ENCODE assay signal across 11 cellular contexts in genomic region chr9:33202018-33202417, GRCh38. TPM values are rescaled to one million over a fixed set of nuclear protein-coding genes. Genes with fewer than 3 reads are reported as not detected.
A peak's percentile ranks its signal among the peaks of the same experiment; 100 is the strongest.
DNase-seq lines count a peak whose midpoint lies in the region; ATAC-seq and TF ChIP-seq lines count a peak whose summit lies in the region.
"Had no signal": no experiment of that assay in that cellular context is flagged by ENCODE, and none has a peak within 500 bp of the region (broad histone marks: within the 10 kb centered on the region; RNA-seq: fewer than 3 reads in every experiment).

No MANE protein-coding gene starts in this region.

- peaks cover 17% of the 10 kb centered on the region for H3K4me1 Mint-ChIP-seq in stimulated activated naive CD8-positive, alpha-beta T cell treated with anti-CD3 and anti-CD28 coated beads, Interleukin-15, amount 100 ng/mL, for 72 hours
- H3K4me1 Mint-ChIP-seq in IgD-negative memory B cell: peaks cover 9 to 15% (median 9%) of the 10 kb centered on the region in 3 donors

- H3K36me3 Mint-ChIP-seq in IgD-negative memory B cell: no peaks in the 10 kb centered on the region

- CTCF ChIA-PET in RWPE1 (lab: Yijun Ruan, JAX): no interaction called here

- TF ChIP-seq CTCF in RWPE1 (conservative IDR thresholded peaks at IDR 0.05; ENCODE audit: low read depth): no peak
- no peak for TF ChIP-seq CTCF in omental fat pad (IDR thresholded peaks at IDR 0.05)

- H3K27ac ChIP-seq in RWPE1: no peak overlapping the region

- POLR2A ChIA-PET in RWPE1 (lab: Yijun Ruan, JAX; ENCODE audit: low non-redundant PET): no interaction called here

- H3K27ac Mint-ChIP-seq in stimulated activated naive CD8-positive, alpha-beta T cell treated with anti-CD3 and anti-CD28 coated beads, Interleukin-15, amount 100 ng/mL, for 72 hours: peak overlapping the region in 1 of 2 donors; percentile 86
- peak overlapping the region in 2 of 3 donors; percentile 4 to 23 for H3K27ac Mint-ChIP-seq in IgD-negative memory B cell

- DNase-seq in stimulated activated naive CD8-positive, alpha-beta T cell treated with anti-CD3 and anti-CD28 coated beads, Interleukin-15, amount 100 ng/mL, for 72 hours: no peak
- no peak for DNase-seq in stimulated activated naive CD8-positive, alpha-beta T cell treated with anti-CD3 and anti-CD28 coated beads, Interleukin-15, Interleukin-2, amounts not matched to agents 100 U/mL and 50 U/mL, for 24 hours
- DNase-seq in RWPE1 (ENCODE audit: low spot score) (no peak), NCI-H1105 (lab: John Stamatoyannopoulos, UW) (no peak), omental fat pad (ENCODE audit: low spot score) (no peak), NCI-H526 treated with DMSO at 0.1 percent for 48 hours (lab: John Stamatoyannopoulos, UW) (no peak)
- DNase-seq: activated naive CD4-positive, alpha-beta T cell had no signal

- H3K9me3 Mint-ChIP-seq in stimulated activated naive CD8-positive, alpha-beta T cell treated with anti-CD3 and anti-CD28 coated beads, Interleukin-15, amount 100 ng/mL, for 72 hours: peaks cover 0 to 4% of the 10 kb centered on the region in 2 donors
- no peaks in the 10 kb centered on the region for H3K9me3 Mint-ChIP-seq in IgD-negative memory B cell

- peak overlapping the region; percentile 17 to 28 for H3K4me3 Mint-ChIP-seq in stimulated activated naive CD8-positive, alpha-beta T cell treated with anti-CD3 and anti-CD28 coated beads, Interleukin-15, amount 100 ng/mL, for 72 hours
- peak overlapping the region in 1 of 4 donors; percentile 71 for H3K4me3 Mint-ChIP-seq in IgD-negative memory B cell

- ATAC-seq in stimulated activated naive CD8-positive, alpha-beta T cell treated with anti-CD3 and anti-CD28 coated beads, Interleukin-15, amount 100 ng/mL, for 72 hours: peak; percentile 64
- ATAC-seq in stimulated activated naive CD8-positive, alpha-beta T cell treated with anti-CD3 and anti-CD28 coated beads, Interleukin-15, Interleukin-2, amounts not matched to agents 100 U/mL and 50 U/mL, for 24 hours: no peak
- ATAC-seq in HG02678 (IDR thresholded peaks at IDR 0.05; ENCODE audit: unreplicated experiment) (peak; percentile 37), omental fat pad (ENCODE audit: low FRiP score) (no peak)

- H3K27me3 Mint-ChIP-seq in stimulated activated naive CD8-positive, alpha-beta T cell treated with anti-CD3 and anti-CD28 coated beads, Interleukin-15, amount 100 ng/mL, for 72 hours: peaks cover 7% of the 10 kb centered on the region
- H3K27me3 Mint-ChIP-seq in IgD-negative memory B cell: peaks cover 2% of the 10 kb centered on the region

RNA-seq across cellular contexts. Expression of gene B4GALT1, which starts 34.9 kb away (rescaled TPM):
- polyA plus RNA-seq in IgD-negative memory B cell: 55.1 TPM
- 100 to 1,000 TPM in 1 of 4 donors, 10 to 100 TPM in 3; 52.5 to 113 (median 72.1) TPM for total RNA-seq in omental fat pad

RNA-seq across cellular contexts. Expression of gene SPINK4, which starts 37.9 kb away (rescaled TPM):
- not detected for polyA plus RNA-seq in IgD-negative memory B cell
- not detected for total RNA-seq in omental fat pad
- total RNA-seq: NCI-H460 had no signal
- polyA plus RNA-seq: neural cell had no signal

Comparison
In these comparisons a context has a peak if more than half of its experiments do, and no peak if none do; other contexts are left out.
1. ATAC-seq: peak in stimulated activated naive CD8-positive, alpha-beta T cell treated with anti-CD3 and anti-CD28 coated beads, Interleukin-15, amount 100 ng/mL, for 72 hours (single experiment) and HG02678 (single experiment); none in stimulated activated naive CD8-positive, alpha-beta T cell treated with anti-CD3 and anti-CD28 coated beads, Interleukin-15, Interleukin-2, amounts not matched to agents 100 U/mL and 50 U/mL, for 24 hours (single experiment) and omental fat pad (single experiment).